8 cellular contexts compared by ENCODE assay signal in the genomic region with DNA sequence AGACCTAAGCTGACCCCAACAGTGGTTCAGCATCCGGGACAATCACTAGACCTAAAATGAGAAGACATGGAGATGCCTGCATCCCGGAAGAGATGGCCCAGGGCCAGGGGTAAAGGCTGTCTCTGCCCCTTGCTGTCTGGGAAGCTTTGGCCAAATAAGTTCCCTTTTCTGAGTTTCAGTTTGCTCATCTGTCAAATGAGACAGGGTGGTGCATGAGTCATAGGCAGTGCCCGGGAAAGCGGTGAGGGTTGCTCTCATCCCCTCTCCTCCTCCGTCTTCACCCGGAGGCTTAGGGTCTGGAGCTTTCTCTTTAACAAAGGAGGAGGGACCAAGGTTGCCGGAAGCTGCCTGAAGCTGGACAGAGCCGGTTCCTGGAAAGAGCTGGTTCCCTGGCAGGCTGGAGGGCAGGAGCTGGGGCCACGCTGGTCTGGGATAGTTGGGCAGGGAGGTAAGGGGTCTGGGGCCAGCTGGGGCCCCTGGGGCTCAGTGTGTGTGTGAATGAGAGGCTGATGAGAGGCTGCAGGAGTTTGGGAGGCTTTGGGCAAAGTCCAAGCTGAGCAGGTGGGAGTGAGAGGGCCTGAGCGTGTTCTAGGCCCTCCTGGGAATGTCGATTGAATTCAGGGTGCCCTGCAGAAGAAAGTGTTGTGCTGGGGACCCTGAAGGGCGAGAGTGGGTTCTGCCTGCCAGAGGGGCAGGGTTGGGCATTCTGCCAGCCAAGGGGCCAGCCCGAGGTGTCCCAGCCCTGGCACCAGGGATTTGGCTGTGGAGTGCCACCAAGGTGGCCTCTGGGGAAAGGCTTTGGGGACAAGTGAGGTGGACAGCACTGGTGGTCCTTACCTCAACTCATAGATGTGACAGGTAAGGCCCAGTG. TPM values are rescaled to one million over a fixed set of nuclear protein-coding genes. Genes with fewer than 3 reads are reported as not detected.
DNase-seq lines count a peak whose midpoint lies in the region; FAIRE-seq and TF ChIP-seq lines count a peak whose summit lies in the region.

A gene with protein sequence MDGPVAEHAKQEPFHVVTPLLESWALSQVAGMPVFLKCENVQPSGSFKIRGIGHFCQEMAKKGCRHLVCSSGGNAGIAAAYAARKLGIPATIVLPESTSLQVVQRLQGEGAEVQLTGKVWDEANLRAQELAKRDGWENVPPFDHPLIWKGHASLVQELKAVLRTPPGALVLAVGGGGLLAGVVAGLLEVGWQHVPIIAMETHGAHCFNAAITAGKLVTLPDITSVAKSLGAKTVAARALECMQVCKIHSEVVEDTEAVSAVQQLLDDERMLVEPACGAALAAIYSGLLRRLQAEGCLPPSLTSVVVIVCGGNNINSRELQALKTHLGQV (plus strand): TSS at position 351 of the 871 bp plus-strand sequence. CDS start 5,603 bp downstream, outside the sequence.

- 13 to 65% methylated on average over 6 to 8 of the region's 13 CpGs for WGBS in mesodermal cell (ENCODE audit: insufficient coverage in 2 of 2), 2 experiments
- WGBS in suprapubic skin, result 20% methylated on average over 13 of the region's 13 CpGs

- H3K4me2 ChIP-seq in Karpas-422 (ENCODE audit: low read depth, low read length, poor library complexity, severe bottlenecking) (peak within 1 kb of the TSS; percentile 48), endothelial cell of umbilical vein (ENCODE audit: insufficient read depth, low read length) (peak within 1 kb of the TSS; percentile 90)

- dilution Hi-C loops in endothelial cell of umbilical vein (cut with MboI; ENCODE audit: extremely low pct_ligation_motif_present, low sequenced_read_pairs), result no loop called here

- CTCF ChIA-PET in endothelial cell of umbilical vein (lab: Charles Lee), result interaction anchor here (0.7 to 1.2 kb wide), 9 partner anchors 15 to 225 kb away, joined by 3 to 5 read pairs (median 3); a partner anchor contains a TSS

- DNase-seq in activated T-cell treated with anti-CD3 and anti-CD28 coated beads for 48 hours (ENCODE audit: low read depth), result peak; percentile 17
- DNase-seq in activated T-cell treated with anti-CD3 and anti-CD28 coated beads for 4 hours, result no peak
- peak; percentile 65 for DNase-seq in H7
- peak; percentile 83 for DNase-seq in Karpas-422
- peak; percentile 79 to 87 for DNase-seq in SW 1271 (lab: John Stamatoyannopoulos, UW)
- DNase-seq in endothelial cell of umbilical vein (ENCODE audit: low read depth, low spot score), result peak; percentile 58
- DNase-seq in suprapubic skin (ENCODE audit: low spot score in 2 of 2), result peak in 1 of 2 donors; percentile 75

- no peak for TF ChIP-seq EP300 in suprapubic skin (IDR thresholded peaks at IDR 0.05)

- no peaks in the 10 kb centered on the region for H3K79me2 ChIP-seq in Karpas-422 (ENCODE audit: low read length)
- no peaks in the 10 kb centered on the region for H3K79me2 ChIP-seq in endothelial cell of umbilical vein (ENCODE audit: control insufficient read depth, insufficient read depth, low read length)

- H3K27me3 ChIP-seq in H7 (ENCODE audit: control insufficient read depth, insufficient read depth, low read length) (no peaks in the 10 kb centered on the region), Karpas-422 (ENCODE audit: low read length) (no peaks in the 10 kb centered on the region), endothelial cell of umbilical vein (ENCODE audit: control insufficient read depth in 2 of 2, insufficient read depth in 2 of 2, low read length in 2 of 2) (no peaks in the 10 kb centered on the region), suprapubic skin (peaks cover 9% of the 10 kb centered on the region)

- H3K4me3 ChIP-seq in H7 (ENCODE audit: insufficient read depth, low read depth, low read length), result 0 out of 2 replicates have a peak within 1 kb of the TSS, but pooled peaks have one; percentile 14
- H3K4me3 ChIP-seq in Karpas-422 (ENCODE audit: low read length), result no peak within 1 kb of the TSS; the same call in 1 of the 2 replicates
- H3K4me3 ChIP-seq in endothelial cell of umbilical vein (replicated peaks in 1 of 3; ENCODE audit: insufficient read depth in 1 of 3, low read depth in 1 of 3, low read length in 3 of 3), result peak within 1 kb of the TSS; percentile 29 to 52 (median 51)
- peak within 1 kb of the TSS; percentile 40 for H3K4me3 ChIP-seq in mesodermal cell (ENCODE audit: extremely low read depth, insufficient read depth, low read length, poor library complexity, severe bottlenecking)
- peak within 1 kb of the TSS; percentile 48 for H3K4me3 ChIP-seq in suprapubic skin

- POLR2A ChIA-PET in endothelial cell of umbilical vein (lab: Charles Lee), result no interaction called here

- no peak within 1 kb of the TSS for H2AFZ ChIP-seq in Karpas-422 (ENCODE audit: low read length)
- H2AFZ ChIP-seq in endothelial cell of umbilical vein (ENCODE audit: low read depth, low read length), result peak within 1 kb of the TSS; percentile 71

- intact Hi-C loops in endothelial cell of umbilical vein (cut with micrococcal nuclease), result loop anchor here (1.0 kb wide), 1 partner anchor 64 kb away; a partner anchor contains a TSS

- no peaks in the 10 kb centered on the region for H3K9me2 ChIP-seq in Karpas-422 (replicated peaks; ENCODE audit: insufficient read depth, low read length)

- H3K9me1 ChIP-seq in endothelial cell of umbilical vein (replicated peaks; ENCODE audit: control insufficient read depth, extremely low read depth, insufficient read depth, low read length), result no peaks in the 10 kb centered on the region

- TF ChIP-seq CTCF in endothelial cell of umbilical vein (IDR thresholded peaks at IDR 0.05; ENCODE audit: extremely low read depth in 1 of 2, insufficient read depth in 1 of 2, low read depth in 1 of 2, low read length in 2 of 2), result no peak
- no peak for TF ChIP-seq CTCF in suprapubic skin (IDR thresholded peaks at IDR 0.05)

- no TSS peak for BruUV-seq in endothelial cell of umbilical vein (replicated peaks; lab: Mats Ljungman, UMichigan)

- H3K9me3 ChIP-seq in Karpas-422 (ENCODE audit: low read length), result no peaks in the 10 kb centered on the region
- no peaks in the 10 kb centered on the region for H3K9me3 ChIP-seq in endothelial cell of umbilical vein (replicated peaks; ENCODE audit: control insufficient read depth, insufficient read depth, low read length)
- H3K9me3 ChIP-seq in mesodermal cell (ENCODE audit: control insufficient read depth, low read length), result no peaks in the 10 kb centered on the region
- H3K9me3 ChIP-seq in suprapubic skin, result no peaks in the 10 kb centered on the region

- FAIRE-seq in endothelial cell of umbilical vein (lab: Jason Lieb, UNC), result peak; percentile 92

- H3K36me3 ChIP-seq in H7 (replicated peaks; ENCODE audit: control insufficient read depth, insufficient read depth, low read length), result no peaks in the 10 kb centered on the region
- H3K36me3 ChIP-seq in Karpas-422 (ENCODE audit: insufficient read depth, low read length), result no peaks in the 10 kb centered on the region
- no peaks in the 10 kb centered on the region for H3K36me3 ChIP-seq in endothelial cell of umbilical vein (ENCODE audit: control insufficient read depth in 2 of 2, extremely low read depth in 1 of 2, insufficient read depth in 2 of 2, low read length in 2 of 2)
- H3K36me3 ChIP-seq in mesodermal cell (ENCODE audit: control insufficient read depth, insufficient read depth, low read length), result no peaks in the 10 kb centered on the region
- no peaks in the 10 kb centered on the region for H3K36me3 ChIP-seq in suprapubic skin

- H3K4me1 ChIP-seq in Karpas-422 (ENCODE audit: low read length), result peaks cover 26% of the 10 kb centered on the region
- H3K4me1 ChIP-seq in endothelial cell of umbilical vein (ENCODE audit: control insufficient read depth, extremely low read depth, insufficient read depth, low read length), result peaks cover 7% of the 10 kb centered on the region
- peaks cover 3% of the 10 kb centered on the region for H3K4me1 ChIP-seq in mesodermal cell (ENCODE audit: control insufficient read depth, insufficient read depth, low read length, poor library complexity, severe bottlenecking)
- peaks cover 12% of the 10 kb centered on the region for H3K4me1 ChIP-seq in suprapubic skin

- H3K9ac ChIP-seq in Karpas-422 (ENCODE audit: low read length), result no peak within 1 kb of the TSS
- H3K9ac ChIP-seq in endothelial cell of umbilical vein (replicated peaks; ENCODE audit: extremely low read depth, insufficient read depth, low read length), result peak within 1 kb of the TSS; percentile 73

- H4K20me1 ChIP-seq in Karpas-422 (ENCODE audit: insufficient read depth, low read depth, low read length) (0 out of 2 replicates have a peak, but pooled peaks cover 5% of the 10 kb centered on the region), endothelial cell of umbilical vein (replicated peaks; ENCODE audit: control insufficient read depth, extremely low read depth, insufficient read depth, low read length) (no peaks in the 10 kb centered on the region)

- TF ChIP-seq POLR2A in endothelial cell of umbilical vein (IDR thresholded peaks at IDR 0.05; ENCODE audit: low read depth, low read length) (peak; percentile 53), suprapubic skin (IDR thresholded peaks at IDR 0.05) (no peak)

- H3K27ac ChIP-seq in Karpas-422 (ENCODE audit: low read length), result no peak within 1 kb of the TSS
- H3K27ac ChIP-seq in endothelial cell of umbilical vein (ENCODE audit: insufficient read depth, low read depth, low read length), result peak within 1 kb of the TSS; percentile 48
- H3K27ac ChIP-seq in mesodermal cell (ENCODE audit: low read depth, low read length, severe bottlenecking), result peak within 1 kb of the TSS; percentile 89
- H3K27ac ChIP-seq in suprapubic skin, result peak within 1 kb of the TSS; percentile 41

TF ChIP-seq in endothelial cell of umbilical vein, 7 proteins besides CTCF, POLR2A, EP300 and RAD21 (continues in another document):
- TF ChIP-seq POLR2AphosphoS5 (IDR thresholded peaks at IDR 0.05; ENCODE audit: insufficient read depth, low read depth, low read length), result peak; percentile 78
- TF ChIP-seq, protein P1, sequence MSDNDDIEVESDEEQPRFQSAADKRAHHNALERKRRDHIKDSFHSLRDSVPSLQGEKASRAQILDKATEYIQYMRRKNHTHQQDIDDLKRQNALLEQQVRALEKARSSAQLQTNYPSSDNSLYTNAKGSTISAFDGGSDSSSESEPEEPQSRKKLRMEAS (IDR thresholded peaks at IDR 0.05; ENCODE audit: insufficient read depth, insufficient read length), result no peak

RNA-seq across cellular contexts. Expression of the gene that starts here (rescaled TPM):
- 3.3 and 4.1 TPM in 2 replicates for total RNA-seq in H7 (2014; rRNA removed; shearing (Covaris generic))
- not detected in 2 replicates for total RNA-seq in Karpas-422 (2014; rRNA removed; shearing (Covaris generic); ENCODE audit: low replicate concordance)
- total RNA-seq in endothelial cell of umbilical vein (3.7 and 5.7 TPM in 2 replicates), suprapubic skin (1 to 10 TPM in 2 of 4 donors, under 1 TPM in 1, not detected in 1; 0.56 to 2.2 (median 1.2) TPM)
- polyA plus RNA-seq in endothelial cell of umbilical vein, result 15.5 and 16.9 TPM in 2 replicates
- polyA plus RNA-seq in endothelial cell of umbilical vein (2011; cell fraction: cytosol; rRNA removed), result 10.3 and 10.8 TPM in 2 replicates
- 4.5 and 5.9 TPM in 2 replicates for polyA plus RNA-seq in endothelial cell of umbilical vein (2011; cell fraction: nucleus; rRNA removed)
- 9.0 and 9.6 TPM in 2 replicates for polyA plus RNA-seq in endothelial cell of umbilical vein (2012)
- 1.7 and 3.5 TPM in 2 replicates for polyA minus RNA-seq in endothelial cell of umbilical vein
- polyA minus RNA-seq in endothelial cell of umbilical vein (2011; cell fraction: cytosol; rRNA and poly(A)+ RNA removed), result 5.2 TPM
- 0.38 and 1.4 TPM in 2 replicates for polyA minus RNA-seq in endothelial cell of umbilical vein (2011; cell fraction: nucleus; rRNA and poly(A)+ RNA removed)
- 4.1 TPM for polyA plus RNA-seq in mesodermal cell (2013, experiment 1 of 2)
- polyA plus RNA-seq in mesodermal cell (2013, experiment 2 of 2), result 4.2 TPM

Comparison
In these comparisons a context has a peak if more than half of its experiments do, and no peak if none do; other contexts are left out.
1. Peak in DNase-seq and H3K4me2 ChIP-seq in Karpas-422; RNA of the gene not detected or under 1 TPM.